In genomic region chr1:218266356-218266755, GRCh38 we compare ENCODE assay signal across 25 cellular contexts. TPM values are rescaled to one million over a fixed set of nuclear protein-coding genes. Genes with fewer than 3 reads are reported as not detected.
DNase-seq lines count a peak whose midpoint lies in the region; ATAC-seq and TF ChIP-seq lines count a peak whose summit lies in the region.
"Had no signal": no experiment of that assay in that cellular context is flagged by ENCODE, and none has a peak within 500 bp of the region (broad histone marks: within the 10 kb centered on the region; RNA-seq: fewer than 3 reads in every experiment).

No MANE protein-coding gene starts in this region.

- H3K9ac ChIP-seq in Karpas-422 (ENCODE audit: low read length): no peak overlapping the region

- H3K9me3 ChIP-seq in Karpas-422 (ENCODE audit: low read length) (no peaks in the 10 kb centered on the region), WERI-Rb-1 (ENCODE audit: severe bottlenecking) (no peaks in the 10 kb centered on the region), heart right ventricle (no peaks in the 10 kb centered on the region)
- H3K9me3 ChIP-seq: body of pancreas, pancreas, right lobe of liver, thoracic aorta had no signal

- 46 to 48% methylated on average over 2 of the region's 2 CpGs for WGBS in heart right ventricle, 2 donors

- H3K4me1 ChIP-seq in Karpas-422 (ENCODE audit: low read length) (peaks cover 12% of the 10 kb centered on the region), foreskin keratinocyte (no peaks in the 10 kb centered on the region), heart right ventricle (no peaks in the 10 kb centered on the region)
- H3K4me1 ChIP-seq: body of pancreas, pancreas, right lobe of liver had no signal

- H3K36me3 Mint-ChIP-seq in activated naive CD4-positive, alpha-beta T cell treated with anti-CD3 and anti-CD28 coated beads, Interleukin-2, amount 50 U/mL, for 72 hours: no peaks in the 10 kb centered on the region
- H3K36me3 Mint-ChIP-seq: CD4-positive, alpha-beta memory T cell; natural killer cell had no signal

- H3K9me3 Mint-ChIP-seq in activated naive CD4-positive, alpha-beta T cell treated with anti-CD3 and anti-CD28 coated beads, Interleukin-2, amount 50 U/mL, for 72 hours: no peaks in the 10 kb centered on the region
- H3K9me3 Mint-ChIP-seq: CD4-positive, alpha-beta memory T cell; H9; natural killer cell; stimulated activated effector memory CD8-positive, alpha-beta T cell treated with anti-CD3 and anti-CD28 coated beads, Interleukin-12 subunit alpha, Interleukin-12 subunit beta, amount 100 ng/mL, for 72 hours had no signal

- no peak overlapping the region for H3K27ac ChIP-seq in Karpas-422 (ENCODE audit: low read length)
- no peak overlapping the region; the same call in 1 of the 2 replicates for H3K27ac ChIP-seq in WERI-Rb-1
- H3K27ac ChIP-seq in foreskin keratinocyte: no peak overlapping the region
- H3K27ac ChIP-seq in heart right ventricle: no peak overlapping the region
- H3K27ac ChIP-seq: body of pancreas, coronary artery, pancreas, right lobe of liver, thoracic aorta had no signal

- no peaks in the 10 kb centered on the region for H3K79me2 ChIP-seq in Karpas-422 (ENCODE audit: low read length)

- TF ChIP-seq CTCF in WERI-Rb-1 (IDR thresholded peaks at IDR 0.05; ENCODE audit: low read depth, low read length) (no peak), foreskin keratinocyte (conservative IDR thresholded peaks at IDR 0.05) (no peak), heart right ventricle (IDR thresholded peaks at IDR 0.05) (no peak)

- peak overlapping the region; percentile 58 for H3K4me2 ChIP-seq in Karpas-422 (ENCODE audit: low read depth, low read length, poor library complexity, severe bottlenecking)

- H3K9me2 ChIP-seq in Karpas-422 (replicated peaks; ENCODE audit: insufficient read depth, low read length): no peaks in the 10 kb centered on the region

- peak overlapping the region; percentile 76; the same call in 1 of the 2 replicates for H2AFZ ChIP-seq in Karpas-422 (ENCODE audit: low read length)

- DNase-seq in DMS 273 treated with DMSO at 0.1 percent for 48 hours (lab: John Stamatoyannopoulos, UW): peak; percentile 32
- DNase-seq in Karpas-422: no peak
- DNase-seq in WERI-Rb-1: peak; percentile 35
- DNase-seq in foreskin keratinocyte: no peak
- DNase-seq in heart right ventricle: no peak
- DNase-seq in T-helper 1 cell: no peak
- DNase-seq in activated naive CD4-positive, alpha-beta T cell treated with anti-CD3 and anti-CD28 coated beads, Interleukin-2, amount 50 U/mL, for 72 hours (ENCODE audit: low spot score in 2 of 2): no peak
- DNase-seq in 8988T: no peak
- DNase-seq: activated CD4-positive, alpha-beta T cell treated with anti-CD3 and anti-CD28 coated beads, Interleukin-2, amount 50 U/mL, for 1 hour; activated CD8-positive, alpha-beta memory T cell treated with anti-CD3 and anti-CD28 coated beads, Interleukin-2, amount 50 U/mL, for 4 hours; body of pancreas; CD4-positive, alpha-beta memory T cell; foreskin melanocyte; H9; Kasumi-1; left colon; natural killer cell; NCI-H1417 treated with DMSO at 0.1 percent for 48 hours; NCI-H524 treated with DMSO at 0.1 percent for 48 hours; pancreas; right lobe of liver; SHP77 treated with DMSO at 0.1 percent for 48 hours had no signal

- H3K36me3 ChIP-seq in Karpas-422 (ENCODE audit: insufficient read depth, low read length) (no peaks in the 10 kb centered on the region), WERI-Rb-1 (no peaks in the 10 kb centered on the region), heart right ventricle (no peaks in the 10 kb centered on the region)
- H3K36me3 ChIP-seq: pancreas, right lobe of liver, thoracic aorta had no signal

- H4K20me1 ChIP-seq in Karpas-422 (ENCODE audit: insufficient read depth, low read depth, low read length): no peaks in the 10 kb centered on the region

- H3K4me3 ChIP-seq in Karpas-422 (ENCODE audit: low read length): peak overlapping the region; percentile 30; the same call in 1 of the 2 replicates
- no peak overlapping the region for H3K4me3 ChIP-seq in WERI-Rb-1 (ENCODE audit: low read depth, low read length)
- H3K4me3 ChIP-seq in heart right ventricle: no peak overlapping the region
- H3K4me3 ChIP-seq: body of pancreas, coronary artery, pancreas, right lobe of liver, thoracic aorta had no signal

- intact Hi-C loops in heart right ventricle (cut with DNase I): no loop called here

- ATAC-seq in foreskin keratinocyte: peak; percentile 9
- no peak for ATAC-seq in heart right ventricle
- ATAC-seq in activated naive CD4-positive, alpha-beta T cell treated with anti-CD3 and anti-CD28 coated beads, Interleukin-2, amount 50 U/mL, for 72 hours: no peak
- ATAC-seq: body of pancreas; left colon; natural killer cell; pancreas; right lobe of liver; stimulated activated effector memory CD8-positive, alpha-beta T cell treated with anti-CD3 and anti-CD28 coated beads, Interleukin-12 subunit alpha, Interleukin-12 subunit beta, amount 100 ng/mL, for 72 hours had no signal

- H3K27me3 ChIP-seq in Karpas-422 (ENCODE audit: low read length) (no peaks in the 10 kb centered on the region), WERI-Rb-1 (ENCODE audit: insufficient read depth, low read depth, severe bottlenecking) (no peaks in the 10 kb centered on the region), foreskin keratinocyte (no peaks in the 10 kb centered on the region), heart right ventricle (peaks cover 0 to 5% (median 0%) of the 10 kb centered on the region in 7 donors)
- H3K27me3 ChIP-seq: body of pancreas, pancreas, right lobe of liver had no signal

- H3K27ac Mint-ChIP-seq in activated naive CD4-positive, alpha-beta T cell treated with anti-CD3 and anti-CD28 coated beads, Interleukin-2, amount 50 U/mL, for 72 hours: no peak overlapping the region
- H3K27ac Mint-ChIP-seq: CD4-positive, alpha-beta memory T cell; H9; natural killer cell; stimulated activated effector memory CD8-positive, alpha-beta T cell treated with anti-CD3 and anti-CD28 coated beads, Interleukin-12 subunit alpha, Interleukin-12 subunit beta, amount 100 ng/mL, for 72 hours had no signal

RNA-seq across cellular contexts. Expression of gene RRP15, which starts 18.7 kb away (rescaled TPM):
- 7.8 and 15.2 TPM in 2 replicates for total RNA-seq in Karpas-422 (2014; rRNA removed; shearing (Covaris generic); ENCODE audit: low replicate concordance)
- total RNA-seq in foreskin keratinocyte (27.5 and 36.9 TPM in 2 replicates), heart right ventricle (10 to 100 TPM; 17.4 to 26.6 (median 22.1) TPM)
- polyA plus RNA-seq in foreskin keratinocyte (14.8 and 21.4 TPM in 2 replicates), heart right ventricle (1 to 10 TPM; 3.6 to 3.9 TPM)
- 10 to 100 TPM in 1 of 2 donors, 1 to 10 TPM in 1; 7.9 to 18.8 TPM for total RNA-seq in activated naive CD4-positive, alpha-beta T cell treated with anti-CD3 and anti-CD28 coated beads, Interleukin-2, amount 50 U/mL, for 72 hours

Comparison
In these comparisons a context has a peak if more than half of its experiments do, and no peak if none do; other contexts are left out.
1. DNase-seq: peak in DMS 273 treated with DMSO at 0.1 percent for 48 hours (single experiment) and WERI-Rb-1 (single experiment); none in Karpas-422 (single experiment), foreskin keratinocyte (0 of 2), heart right ventricle (0 of 2), T-helper 1 cell (0 of 5), activated naive CD4-positive, alpha-beta T cell treated with anti-CD3 and anti-CD28 coated beads, Interleukin-2, amount 50 U/mL, for 72 hours (0 of 2) and 8988T (single experiment).